28 cellular contexts compared by ENCODE assay signal in genomic region chr1:61922950-61923480, GRCh38.
"Had no signal": no experiment of that assay in that cellular context is flagged by ENCODE, and none has a peak within 500 bp of the region (broad histone marks: within the 10 kb centered on the region; RNA-seq: fewer than 3 reads in every experiment).

No MANE protein-coding gene starts in this region.

- H3K27me3 Mint-ChIP-seq: activated CD4-positive, alpha-beta memory T cell treated with anti-CD3 and anti-CD28 coated beads, Interleukin-2, amount 10 ng/mL, durations not matched to agents 7 days and 5 days; activated CD4-positive, alpha-beta T cell treated with anti-CD3 and anti-CD28 coated beads, Interleukin-2, amount 10 ng/mL, durations not matched to agents 7 days and 5 days; activated naive CD4-positive, alpha-beta T cell treated with anti-CD3 and anti-CD28 coated beads, Interleukin-2, amount 10 ng/mL, durations not matched to agents 7 days and 5 days; activated naive CD8-positive, alpha-beta T cell treated with anti-CD3 and anti-CD28 coated beads, Interleukin-2, amount 10 ng/mL, durations not matched to agents 7 days and 5 days; activated T-cell treated with anti-CD3 and anti-CD28 coated beads, Interleukin-2, amount 50 U/mL, for 24 hours; T-helper 17 cell had no signal

- H3K9me3 ChIP-seq: ascending aorta, breast epithelium, colonic mucosa had no signal

- H3K4me1 Mint-ChIP-seq: activated CD4-positive, alpha-beta memory T cell treated with anti-CD3 and anti-CD28 coated beads, Interleukin-2, amount 10 ng/mL, durations not matched to agents 7 days and 5 days; activated CD4-positive, alpha-beta T cell treated with anti-CD3 and anti-CD28 coated beads, Interleukin-2, amount 10 ng/mL, durations not matched to agents 7 days and 5 days; activated naive CD4-positive, alpha-beta T cell treated with anti-CD3 and anti-CD28 coated beads, Interleukin-2, amount 10 ng/mL, durations not matched to agents 7 days and 5 days; activated naive CD8-positive, alpha-beta T cell treated with anti-CD3 and anti-CD28 coated beads, Interleukin-2, amount 10 ng/mL, durations not matched to agents 7 days and 5 days; brain; T-helper 17 cell had no signal

- H3K36me3 ChIP-seq: ascending aorta, breast epithelium, cardiac muscle cell, colonic mucosa had no signal

- H3K9me3 Mint-ChIP-seq: activated CD4-positive, alpha-beta memory T cell treated with anti-CD3 and anti-CD28 coated beads, Interleukin-2, amount 10 ng/mL, durations not matched to agents 7 days and 5 days; activated naive CD4-positive, alpha-beta T cell treated with anti-CD3 and anti-CD28 coated beads, Interleukin-2, amount 10 ng/mL, durations not matched to agents 7 days and 5 days; brain; T-helper 2 cell treated with Interferon-gamma antibody and Interleukin-4, amounts not matched to agents 5 μg/mL and 100 μg/mL, for 36 hours had no signal

- H3K27ac ChIP-seq: ascending aorta, breast epithelium, cardiac muscle cell, colonic mucosa had no signal

- DNase-seq: activated CD4-positive, alpha-beta memory T cell treated with anti-CD3 and anti-CD28 coated beads, Interleukin-2, amount 10 ng/mL, durations not matched to agents 7 days and 5 days; activated CD4-positive, alpha-beta T cell treated with anti-CD3 and anti-CD28 coated beads for 1 hour; activated CD4-positive, alpha-beta T cell treated with anti-CD3 and anti-CD28 coated beads for 4 hours; activated CD4-positive, alpha-beta T cell treated with anti-CD3 and anti-CD28 coated beads, Interleukin-2, amount 10 ng/mL, durations not matched to agents 7 days and 5 days; activated CD4-positive, alpha-beta T cell treated with anti-CD3 and anti-CD28 coated beads, Interleukin-2, amount 50 U/mL, for 4 hours; activated CD8-positive, alpha-beta memory T cell treated with anti-CD3 and anti-CD28 coated beads, Interleukin-2, amount 50 U/mL, for 48 hours; activated gamma-delta T cell; activated naive CD4-positive, alpha-beta T cell; activated naive CD4-positive, alpha-beta T cell treated with anti-CD3 and anti-CD28 coated beads, Interleukin-2, amount 10 ng/mL, durations not matched to agents 7 days and 5 days; activated naive CD8-positive, alpha-beta T cell treated with anti-CD3 and anti-CD28 coated beads, Interleukin-2, amount 10 ng/mL, durations not matched to agents 7 days and 5 days; activated T-cell treated with anti-CD3 and anti-CD28 coated beads for 4 hours; activated T-cell treated with anti-CD3 and anti-CD28 coated beads, Interleukin-2, amount 50 U/mL, for 24 hours; activated T-cell treated with anti-CD3 and anti-CD28 coated beads, Interleukin-2, amount 50 U/mL, for 72 hours; central memory CD4-positive, alpha-beta T cell; cerebellar nuclear complex; colonic mucosa; effector CD8-positive, alpha-beta T cell; foreskin fibroblast; head of caudate nucleus; T-helper 1 cell; T-helper 17 cell; T1000 had no signal

- ATAC-seq: esophagus mucosa, T-helper 17 cell had no signal

- H3K4me3 Mint-ChIP-seq: activated CD4-positive, alpha-beta memory T cell treated with anti-CD3 and anti-CD28 coated beads, Interleukin-2, amount 10 ng/mL, durations not matched to agents 7 days and 5 days; activated CD4-positive, alpha-beta T cell treated with anti-CD3 and anti-CD28 coated beads, Interleukin-2, amount 10 ng/mL, durations not matched to agents 7 days and 5 days; activated naive CD4-positive, alpha-beta T cell treated with anti-CD3 and anti-CD28 coated beads, Interleukin-2, amount 10 ng/mL, durations not matched to agents 7 days and 5 days; activated naive CD8-positive, alpha-beta T cell treated with anti-CD3 and anti-CD28 coated beads, Interleukin-2, amount 10 ng/mL, durations not matched to agents 7 days and 5 days; activated T-cell treated with anti-CD3 and anti-CD28 coated beads, Interleukin-2, amount 50 U/mL, for 24 hours; activated T-cell treated with anti-CD3 and anti-CD28 coated beads, Interleukin-2, amount 50 U/mL, for 72 hours; brain; T-helper 17 cell; T-helper 2 cell treated with Interferon-gamma antibody and Interleukin-4, amounts not matched to agents 5 μg/mL and 100 μg/mL, for 36 hours had no signal

- H3K4me1 ChIP-seq: ascending aorta, breast epithelium, colonic mucosa had no signal

- H3K36me3 Mint-ChIP-seq: brain had no signal

- H3K27me3 ChIP-seq: ascending aorta, breast epithelium, cardiac muscle cell, colonic mucosa had no signal

- H3K27ac Mint-ChIP-seq: activated CD4-positive, alpha-beta memory T cell treated with anti-CD3 and anti-CD28 coated beads, Interleukin-2, amount 10 ng/mL, durations not matched to agents 7 days and 5 days; activated CD4-positive, alpha-beta T cell treated with anti-CD3 and anti-CD28 coated beads, Interleukin-2, amount 10 ng/mL, durations not matched to agents 7 days and 5 days; activated naive CD4-positive, alpha-beta T cell treated with anti-CD3 and anti-CD28 coated beads, Interleukin-2, amount 10 ng/mL, durations not matched to agents 7 days and 5 days; activated naive CD8-positive, alpha-beta T cell treated with anti-CD3 and anti-CD28 coated beads, Interleukin-2, amount 10 ng/mL, durations not matched to agents 7 days and 5 days; activated T-cell treated with anti-CD3 and anti-CD28 coated beads, Interleukin-2, amount 50 U/mL, for 24 hours; activated T-cell treated with anti-CD3 and anti-CD28 coated beads, Interleukin-2, amount 50 U/mL, for 72 hours; brain; T-helper 17 cell; T-helper 2 cell treated with Interferon-gamma antibody and Interleukin-4, amounts not matched to agents 5 μg/mL and 100 μg/mL, for 36 hours had no signal

- H3K4me3 ChIP-seq: ascending aorta, breast epithelium, cardiac muscle cell, colonic mucosa had no signal
